ENCODE assay signal across 1 cellular context in the genomic region with DNA sequence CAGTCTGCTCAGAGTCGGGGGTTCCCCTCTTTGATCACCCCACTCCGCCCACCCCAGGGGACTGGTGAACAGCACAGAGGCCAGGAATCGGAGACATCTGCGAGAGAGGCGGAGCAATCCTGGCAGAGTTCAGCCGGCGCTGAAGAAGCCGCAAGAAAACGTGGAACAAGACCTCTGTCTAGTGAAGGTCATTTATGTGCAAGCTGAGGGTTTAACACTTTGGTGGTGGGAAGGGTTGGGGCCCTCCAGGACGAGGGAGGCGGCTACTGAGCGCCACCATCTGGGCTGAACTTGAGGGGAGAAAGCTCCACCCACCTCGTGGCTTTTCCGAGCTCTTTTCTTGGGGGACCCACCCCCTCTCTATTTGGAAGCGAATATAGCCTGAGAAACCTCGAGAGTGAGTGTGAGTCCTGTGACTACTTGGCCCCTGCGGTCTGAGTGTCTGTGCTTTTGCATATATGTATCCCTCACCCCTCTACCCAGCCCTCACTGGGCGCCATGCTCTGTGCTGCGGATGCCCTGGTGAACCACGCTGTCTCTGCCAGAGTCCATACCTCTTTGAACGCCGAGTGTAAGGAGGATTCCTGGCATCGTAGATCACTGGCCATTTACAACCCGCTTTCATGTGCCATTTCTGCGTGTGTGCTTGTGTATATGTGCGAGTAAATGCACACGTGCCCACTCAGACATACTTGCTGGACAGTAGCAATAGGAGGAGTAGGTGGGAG.
TF ChIP-seq lines count a peak whose summit lies in the region.

No MANE protein-coding gene starts in this region.

TF ChIP-seq in HCT116, 20 proteins besides CTCF, POLR2A, EP300 and RAD21 (continued from another document):
- TF ChIP-seq SIN3A (IDR thresholded peaks at IDR 0.05; ENCODE audit: low read depth): no peak
- TF ChIP-seq YY1 (IDR thresholded peaks at IDR 0.05; ENCODE audit: extremely low read depth, insufficient replicate concordance, low read depth, low read length): no peak
- TF ChIP-seq, protein P1, sequence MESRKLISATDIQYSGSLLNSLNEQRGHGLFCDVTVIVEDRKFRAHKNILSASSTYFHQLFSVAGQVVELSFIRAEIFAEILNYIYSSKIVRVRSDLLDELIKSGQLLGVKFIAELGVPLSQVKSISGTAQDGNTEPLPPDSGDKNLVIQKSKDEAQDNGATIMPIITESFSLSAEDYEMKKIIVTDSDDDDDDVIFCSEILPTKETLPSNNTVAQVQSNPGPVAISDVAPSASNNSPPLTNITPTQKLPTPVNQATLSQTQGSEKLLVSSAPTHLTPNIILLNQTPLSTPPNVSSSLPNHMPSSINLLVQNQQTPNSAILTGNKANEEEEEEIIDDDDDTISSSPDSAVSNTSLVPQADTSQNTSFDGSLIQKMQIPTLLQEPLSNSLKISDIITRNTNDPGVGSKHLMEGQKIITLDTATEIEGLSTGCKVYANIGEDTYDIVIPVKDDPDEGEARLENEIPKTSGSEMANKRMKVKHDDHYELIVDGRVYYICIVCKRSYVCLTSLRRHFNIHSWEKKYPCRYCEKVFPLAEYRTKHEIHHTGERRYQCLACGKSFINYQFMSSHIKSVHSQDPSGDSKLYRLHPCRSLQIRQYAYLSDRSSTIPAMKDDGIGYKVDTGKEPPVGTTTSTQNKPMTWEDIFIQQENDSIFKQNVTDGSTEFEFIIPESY (IDR thresholded peaks at IDR 0.05; ENCODE audit: extremely low read depth, insufficient replicate concordance, low read length): no peak
